In genomic region chr20:42530855-42531674, GRCh38 we compare ENCODE assay signal across 8 cellular contexts.
DNase-seq lines count a peak whose midpoint lies in the region; ATAC-seq and TF ChIP-seq lines count a peak whose summit lies in the region.

No MANE protein-coding gene starts in this region.

- H3K9me3 ChIP-seq in DOHH2 (ENCODE audit: control insufficient read depth, insufficient read depth, low read length) (no peaks in the 10 kb centered on the region), SU-DHL-6 (ENCODE audit: insufficient read depth, low read length) (no peaks in the 10 kb centered on the region)

- H3K9ac ChIP-seq in KMS-11 (no peak overlapping the region), SU-DHL-6 (ENCODE audit: low read length) (no peak overlapping the region)

- TF ChIP-seq CTCF in DOHH2 (IDR thresholded peaks at IDR 0.05; ENCODE audit: low read depth, low read length, poor library complexity, severe bottlenecking) (peak; percentile 68), KMS-11 (conservative IDR thresholded peaks at IDR 0.05; ENCODE audit: low read depth, low read length) (peak; percentile 85), SU-DHL-6 (IDR thresholded peaks at IDR 0.05; ENCODE audit: insufficient read depth, low read length, poor library complexity, severe bottlenecking) (peak; percentile 49)

- no peaks in the 10 kb centered on the region for H3K27me3 ChIP-seq in DOHH2 (ENCODE audit: control insufficient read depth, low read length)
- H3K27me3 ChIP-seq in KMS-11 (ENCODE audit: insufficient read depth, low read depth), result no peaks in the 10 kb centered on the region
- no peaks in the 10 kb centered on the region for H3K27me3 ChIP-seq in SU-DHL-6 (ENCODE audit: low read length)

- H3K27ac ChIP-seq in DOHH2 (ENCODE audit: low read depth, low read length), result no peak overlapping the region
- no peak overlapping the region for H3K27ac ChIP-seq in KMS-11
- H3K27ac ChIP-seq in SU-DHL-6 (ENCODE audit: low read depth, low read length), result no peak overlapping the region

- H2AFZ ChIP-seq in KMS-11 (ENCODE audit: low read depth) (no peak overlapping the region), SU-DHL-6 (ENCODE audit: low read depth, low read length, severe bottlenecking) (no peak overlapping the region)

- ATAC-seq in GM18909 (IDR thresholded peaks at IDR 0.05; ENCODE audit: poor library complexity, unreplicated experiment) (no peak), GM21447 (IDR thresholded peaks at IDR 0.05; ENCODE audit: unreplicated experiment) (no peak), GM19324 (IDR thresholded peaks at IDR 0.05; ENCODE audit: low FRiP score, unreplicated experiment) (no peak)
- ATAC-seq in stimulated activated naive CD8-positive, alpha-beta T cell treated with anti-CD3 and anti-CD28 coated beads, Interleukin-15, Interleukin-2, amounts not matched to agents 100 U/mL and 50 U/mL, for 24 hours, result no peak

- H4K20me1 ChIP-seq in DOHH2 (ENCODE audit: control insufficient read depth, insufficient read depth, low read depth, low read length) (no peaks in the 10 kb centered on the region), KMS-11 (ENCODE audit: insufficient read depth) (no peaks in the 10 kb centered on the region), SU-DHL-6 (ENCODE audit: low read depth, low read length) (no peaks in the 10 kb centered on the region)

- H3K4me2 ChIP-seq in DOHH2 (ENCODE audit: low read length) (no peak overlapping the region), KMS-11 (no peak overlapping the region), SU-DHL-6 (ENCODE audit: low read depth, low read length, poor library complexity, severe bottlenecking) (no peak overlapping the region)

- H3K36me3 ChIP-seq in DOHH2 (ENCODE audit: control insufficient read depth, low read length), result no peaks in the 10 kb centered on the region
- no peaks in the 10 kb centered on the region for H3K36me3 ChIP-seq in KMS-11 (ENCODE audit: insufficient read depth)
- H3K36me3 ChIP-seq in SU-DHL-6 (ENCODE audit: low read length), result no peaks in the 10 kb centered on the region

- no peaks in the 10 kb centered on the region for H3K9me2 ChIP-seq in DOHH2 (replicated peaks; ENCODE audit: control insufficient read depth, low read length)
- H3K9me2 ChIP-seq in SU-DHL-6 (replicated peaks; ENCODE audit: insufficient read depth, low read length), result no peaks in the 10 kb centered on the region

- H3K4me3 ChIP-seq in DOHH2 (ENCODE audit: low read length), result no peak overlapping the region
- H3K4me3 ChIP-seq in KMS-11 (IDR thresholded peaks at IDR 0.05; ENCODE audit: insufficient read depth, low read depth, low read length), result no peak overlapping the region
- no peak overlapping the region for H3K4me3 ChIP-seq in SU-DHL-6 (ENCODE audit: insufficient read depth, low read length, poor library complexity, severe bottlenecking)

- H3K4me1 ChIP-seq in DOHH2 (ENCODE audit: control insufficient read depth, low read length) (no peaks in the 10 kb centered on the region), KMS-11 (ENCODE audit: low read depth, poor library complexity, severe bottlenecking) (peaks cover 9% of the 10 kb centered on the region)

- DNase-seq in kidney glomerular epithelial cell (lab: John Stamatoyannopoulos, UW), result peak; percentile 12
- no peak for DNase-seq in stimulated activated naive CD8-positive, alpha-beta T cell treated with anti-CD3 and anti-CD28 coated beads, Interleukin-15, Interleukin-2, amounts not matched to agents 100 U/mL and 50 U/mL, for 24 hours

- H3K79me2 ChIP-seq in DOHH2 (ENCODE audit: control insufficient read depth, low read length) (no peaks in the 10 kb centered on the region), KMS-11 (ENCODE audit: insufficient read depth, low read depth) (no peaks in the 10 kb centered on the region), SU-DHL-6 (ENCODE audit: insufficient read depth, low read length) (no peaks in the 10 kb centered on the region)

- H3F3A ChIP-seq in DOHH2 (ENCODE audit: control insufficient read depth, insufficient read depth) (no peaks in the 10 kb centered on the region), SU-DHL-6 (ENCODE audit: insufficient read depth) (no peaks in the 10 kb centered on the region)
